Comparison of ENCODE assay signal across 17 cellular contexts in the genomic region with DNA sequence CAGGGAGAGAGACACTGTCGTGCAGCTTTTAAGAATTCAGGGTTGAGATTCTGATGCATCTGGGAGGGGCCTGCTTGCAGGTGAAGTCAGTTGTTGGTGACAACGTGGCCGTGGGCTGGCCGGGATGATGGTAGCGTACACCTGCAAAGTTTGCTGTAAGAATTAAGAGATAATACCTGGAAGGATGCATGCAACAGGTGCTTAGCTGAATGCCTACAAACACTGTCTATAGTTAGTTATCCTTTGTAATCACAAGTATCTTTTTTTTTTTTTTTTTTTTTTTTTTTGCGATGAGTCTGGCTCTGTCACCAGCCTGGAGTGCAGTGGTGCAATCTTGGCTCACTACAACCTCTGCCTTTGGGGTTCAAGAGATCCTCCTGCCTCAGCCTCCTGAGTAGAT.
DNase-seq lines count a peak whose midpoint lies in the region; ATAC-seq and TF ChIP-seq lines count a peak whose summit lies in the region.
"Had no signal": no experiment of that assay in that cellular context is flagged by ENCODE, and none has a peak within 500 bp of the region (broad histone marks: within the 10 kb centered on the region; RNA-seq: fewer than 3 reads in every experiment).

No MANE protein-coding gene starts in this region.

- no peak overlapping the region for H3K27ac Mint-ChIP-seq in neural progenitor cell
- H3K27ac Mint-ChIP-seq: B cell; CD4-positive, alpha-beta T cell; CD8-positive, alpha-beta T cell had no signal

- H3K4me1 Mint-ChIP-seq in neural progenitor cell = peaks cover 6% of the 10 kb centered on the region
- H3K4me1 Mint-ChIP-seq: B cell had no signal

- peak; percentile 14 for DNase-seq in cardiac septum (ENCODE audit: low spot score)
- DNase-seq in left ventricle myocardium inferior = no peak
- no peak for DNase-seq in neural progenitor cell (ENCODE audit: low spot score)
- no peak for DNase-seq in SK-N-DZ (ENCODE audit: low spot score)
- DNase-seq: AML-193; Caco-2; Calu3; CD4-positive, alpha-beta T cell; CD8-positive, alpha-beta T cell; DMS79 treated with DMSO at 0.1 percent for 48 hours; GF-D8 had no signal

- peaks cover 8% of the 10 kb centered on the region for H3K27me3 Mint-ChIP-seq in neural progenitor cell (ENCODE audit: insufficient read depth, low read depth)
- H3K27me3 Mint-ChIP-seq: CD4-positive, alpha-beta T cell had no signal

- H3K4me3 Mint-ChIP-seq in neural progenitor cell = no peak overlapping the region
- H3K4me3 Mint-ChIP-seq: B cell; CD4-positive, alpha-beta T cell; CD8-positive, alpha-beta T cell had no signal

- H3K4me2 ChIP-seq in neural progenitor cell = no peak overlapping the region
- H3K4me2 ChIP-seq: A549; BLaER1 treated with 17β-estradiol and CSF1 and Interleukin-3, amounts not matched to agents 10 nM and 100 nM had no signal

- no peak for TF ChIP-seq CTCF in left ventricle myocardium inferior (IDR thresholded peaks at IDR 0.05; ENCODE audit: borderline replicate concordance)
- TF ChIP-seq CTCF in neural progenitor cell (IDR thresholded peaks at IDR 0.05) = no peak

- no peaks in the 10 kb centered on the region for H3K36me3 ChIP-seq in left ventricle myocardium inferior
- no peaks in the 10 kb centered on the region for H3K36me3 ChIP-seq in neural progenitor cell
- H3K36me3 ChIP-seq: BLaER1 treated with 17β-estradiol and CSF1 and Interleukin-3, amounts not matched to agents 10 nM and 100 nM had no signal

- no peak overlapping the region for H3K9ac ChIP-seq in neural progenitor cell
- H3K9ac ChIP-seq: BLaER1 treated with 17β-estradiol and CSF1 and Interleukin-3, amounts not matched to agents 10 nM and 100 nM had no signal

- H3K27ac ChIP-seq in left ventricle myocardium inferior (replicated peaks) = no peak overlapping the region
- H3K27ac ChIP-seq in neural progenitor cell = no peak overlapping the region
- H3K27ac ChIP-seq: 22Rv1; A549; BLaER1 treated with 17β-estradiol and CSF1 and Interleukin-3, amounts not matched to agents 10 nM and 100 nM; C4-2B had no signal

- H3K79me2 ChIP-seq in neural progenitor cell (ENCODE audit: low read depth) = no peaks in the 10 kb centered on the region

- H3K27me3 ChIP-seq in left ventricle myocardium inferior (ENCODE audit: low read depth) (peaks cover 31% of the 10 kb centered on the region), neural progenitor cell (no peaks in the 10 kb centered on the region)
- H3K27me3 ChIP-seq: BLaER1 treated with 17β-estradiol and CSF1 and Interleukin-3, amounts not matched to agents 10 nM and 100 nM had no signal

- peaks cover 6% of the 10 kb centered on the region for H3K9me3 Mint-ChIP-seq in neural progenitor cell

- H3K9me3 ChIP-seq in left ventricle myocardium inferior (replicated peaks) (peaks cover 14% of the 10 kb centered on the region), neural progenitor cell (ENCODE audit: low read depth) (no peaks in the 10 kb centered on the region)
- H3K9me3 ChIP-seq: Caco-2 had no signal

- H3F3A ChIP-seq in neural progenitor cell (ENCODE audit: low read depth) = peaks cover 7% of the 10 kb centered on the region

- H3K4me3 ChIP-seq in left ventricle myocardium inferior (no peak overlapping the region), neural progenitor cell (no peak overlapping the region)
- H3K4me3 ChIP-seq: A549; BLaER1 treated with 17β-estradiol and CSF1 and Interleukin-3, amounts not matched to agents 10 nM and 100 nM had no signal

- intact Hi-C loops in cardiac septum (cut with DNase I) (no loop called here), left ventricle myocardium inferior (cut with micrococcal nuclease) (no loop called here)

- peaks cover under 1% of the 10 kb centered on the region for H3K36me3 Mint-ChIP-seq in neural progenitor cell
- H3K36me3 Mint-ChIP-seq: CD8-positive, alpha-beta T cell had no signal

- no peaks in the 10 kb centered on the region for H4K20me1 ChIP-seq in neural progenitor cell (ENCODE audit: low read depth)
- H4K20me1 ChIP-seq: BLaER1 treated with 17β-estradiol and CSF1 and Interleukin-3, amounts not matched to agents 10 nM and 100 nM had no signal

- no peak for ATAC-seq in GM18858 (IDR thresholded peaks at IDR 0.05; ENCODE audit: unreplicated experiment)
- ATAC-seq: CD8-positive, alpha-beta T cell had no signal

- H3K4me1 ChIP-seq in left ventricle myocardium inferior (no peaks in the 10 kb centered on the region), neural progenitor cell (no peaks in the 10 kb centered on the region)
- H3K4me1 ChIP-seq: A549, Caco-2 had no signal

- H2AFZ ChIP-seq in neural progenitor cell (replicated peaks) = peak overlapping the region; percentile 50
